ENCODE assay signal across 8 cellular contexts in the genomic region with DNA sequence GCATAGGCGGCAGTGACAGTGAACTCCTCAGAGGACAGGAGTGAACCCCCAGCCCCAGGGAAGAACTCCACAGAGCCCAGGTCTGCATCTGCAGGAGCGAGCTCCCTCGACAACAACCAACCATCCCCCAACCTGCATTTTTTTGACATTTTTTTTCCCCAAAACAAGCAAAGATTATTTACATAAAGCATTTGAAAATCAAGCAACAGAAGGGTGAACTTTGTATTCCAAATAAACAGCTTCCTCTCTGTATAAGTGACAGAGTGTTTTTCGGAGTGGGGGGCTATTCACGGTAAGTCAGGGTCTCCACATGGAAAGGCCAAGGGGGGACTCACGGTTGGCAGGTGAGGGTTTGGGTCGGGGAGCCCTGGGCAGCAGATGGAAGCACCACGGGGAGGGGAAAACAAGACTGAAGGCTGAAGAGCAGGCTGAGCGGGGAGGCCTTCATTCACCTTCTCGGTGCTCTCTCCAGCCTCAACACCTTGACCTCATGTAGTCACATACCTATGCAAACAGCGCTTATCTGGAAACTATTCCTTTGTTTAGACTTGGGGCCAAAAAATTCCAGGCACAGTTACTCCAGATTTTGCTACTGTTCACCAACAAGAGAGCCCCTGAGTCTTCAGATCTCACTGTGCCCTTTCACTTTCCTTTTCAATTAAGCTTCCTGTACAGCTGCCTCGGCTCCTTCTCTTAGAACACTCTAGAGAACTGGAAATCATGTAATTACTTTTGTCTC. TPM values are rescaled to one million over a fixed set of nuclear protein-coding genes. Genes with fewer than 3 reads are reported as not detected.
DNase-seq lines count a peak whose midpoint lies in the region; ATAC-seq, FAIRE-seq and TF ChIP-seq lines count a peak whose summit lies in the region.

No MANE protein-coding gene starts in this region.

- peak; percentile 61 for DNase-seq in AG08396 (ENCODE audit: low spot score)
- peak; percentile 48 for DNase-seq in HuH-7 (ENCODE audit: low spot score)
- DNase-seq in activated CD4-positive, alpha-beta T cell treated with anti-CD3 and anti-CD28 coated beads, Interleukin-2, amount 10 ng/mL, durations not matched to agents 7 days and 5 days = peak; percentile 60
- peak; percentile 84 for DNase-seq in endothelial cell of umbilical vein (ENCODE audit: low read depth, low spot score)
- no peak for DNase-seq in uterus

- H3K27ac ChIP-seq in endothelial cell of umbilical vein (ENCODE audit: insufficient read depth, low read depth, low read length) (peak overlapping the region; percentile 62), uterus (peak overlapping the region; percentile 79 to 87)

- no peaks in the 10 kb centered on the region for H4K20me1 ChIP-seq in endothelial cell of umbilical vein (replicated peaks; ENCODE audit: control insufficient read depth, extremely low read depth, insufficient read depth, low read length)

- H3K4me3 ChIP-seq in endothelial cell of umbilical vein (replicated peaks in 1 of 3; ENCODE audit: insufficient read depth in 1 of 3, low read depth in 1 of 3, low read length in 3 of 3) (peak overlapping the region; percentile 0 to 40 (median 14)), mucosa of stomach (ENCODE audit: low read length) (peak overlapping the region; percentile 49), uterus (peak overlapping the region; percentile 17 to 40)

- H3K4me1 Mint-ChIP-seq in activated CD4-positive, alpha-beta T cell treated with anti-CD3 and anti-CD28 coated beads, Interleukin-2, amount 10 ng/mL, durations not matched to agents 7 days and 5 days = peaks cover 66% of the 10 kb centered on the region

- H3K9me1 ChIP-seq in endothelial cell of umbilical vein (replicated peaks; ENCODE audit: control insufficient read depth, extremely low read depth, insufficient read depth, low read length) = no peaks in the 10 kb centered on the region

- CTCF ChIA-PET in activated CD4-positive, alpha-beta T cell treated with anti-CD3 and anti-CD28 coated beads, Interleukin-2, amount 10 ng/mL, durations not matched to agents 7 days and 5 days (lab: Charles Lee) = interaction anchor here (1.2 to 2.2 kb wide), 4 partner anchors 15 to 191 kb away, joined by 3 to 5 read pairs (median 4); no protein-coding TSS in a partner anchor
- CTCF ChIA-PET in endothelial cell of umbilical vein (lab: Charles Lee) = interaction anchor here (0.7 to 2.4 kb wide), 8 partner anchors 11 to 643 kb away, joined by 3 to 14 read pairs (median 4); no protein-coding TSS in a partner anchor

- TF ChIP-seq POLR2A in endothelial cell of umbilical vein (IDR thresholded peaks at IDR 0.05; ENCODE audit: low read depth, low read length) (no peak), uterus (IDR thresholded peaks at IDR 0.05) (peak in 1 of 2 donors; percentile 12)

- H3K9me3 Mint-ChIP-seq in activated CD4-positive, alpha-beta T cell treated with anti-CD3 and anti-CD28 coated beads, Interleukin-2, amount 10 ng/mL, durations not matched to agents 7 days and 5 days = no peaks in the 10 kb centered on the region

- peak overlapping the region; percentile 77 for H3K9ac ChIP-seq in endothelial cell of umbilical vein (replicated peaks; ENCODE audit: extremely low read depth, insufficient read depth, low read length)
- H3K9ac ChIP-seq in mucosa of stomach (ENCODE audit: low read length) = peak overlapping the region; percentile 83

- H3K36me3 ChIP-seq in endothelial cell of umbilical vein (ENCODE audit: control insufficient read depth in 2 of 2, extremely low read depth in 1 of 2, insufficient read depth in 2 of 2, low read length in 2 of 2) (no peaks in the 10 kb centered on the region), mucosa of stomach (ENCODE audit: control insufficient read depth, insufficient read depth, low read length) (no peaks in the 10 kb centered on the region), uterus (no peaks in the 10 kb centered on the region)

- intact Hi-C loops in endothelial cell of umbilical vein (cut with micrococcal nuclease) = no loop called here
- intact Hi-C loops in uterus (cut with DNase I; ENCODE audit: low total_unique reads) = no loop called here

- H3K27me3 ChIP-seq in endothelial cell of umbilical vein (ENCODE audit: control insufficient read depth in 2 of 2, insufficient read depth in 2 of 2, low read length in 2 of 2) (no peaks in the 10 kb centered on the region), mucosa of stomach (ENCODE audit: control insufficient read depth, insufficient read depth, low read length) (no peaks in the 10 kb centered on the region), uterus (no peaks in the 10 kb centered on the region)

- peak overlapping the region; percentile 99 for H3K27ac Mint-ChIP-seq in activated CD4-positive, alpha-beta T cell treated with anti-CD3 and anti-CD28 coated beads, Interleukin-2, amount 10 ng/mL, durations not matched to agents 7 days and 5 days

- no TSS peak for BruUV-seq in endothelial cell of umbilical vein (replicated peaks; lab: Mats Ljungman, UMichigan)

- peaks cover 13% of the 10 kb centered on the region for H3K4me1 ChIP-seq in endothelial cell of umbilical vein (ENCODE audit: control insufficient read depth, extremely low read depth, insufficient read depth, low read length)
- peaks cover 42% of the 10 kb centered on the region for H3K4me1 ChIP-seq in mucosa of stomach (ENCODE audit: control insufficient read depth, insufficient read depth, low read length)
- no peaks in the 10 kb centered on the region for H3K4me1 ChIP-seq in uterus

- H3K27me3 Mint-ChIP-seq in activated CD4-positive, alpha-beta T cell treated with anti-CD3 and anti-CD28 coated beads, Interleukin-2, amount 10 ng/mL, durations not matched to agents 7 days and 5 days = no peaks in the 10 kb centered on the region

- FAIRE-seq in endothelial cell of umbilical vein (lab: Jason Lieb, UNC) = peak; percentile 91

- peak overlapping the region; percentile 90 for H3K4me3 Mint-ChIP-seq in activated CD4-positive, alpha-beta T cell treated with anti-CD3 and anti-CD28 coated beads, Interleukin-2, amount 10 ng/mL, durations not matched to agents 7 days and 5 days

- dilution Hi-C loops in endothelial cell of umbilical vein (cut with MboI; ENCODE audit: extremely low pct_ligation_motif_present, low sequenced_read_pairs) = no loop called here

- POLR2A ChIA-PET in activated CD4-positive, alpha-beta T cell treated with anti-CD3 and anti-CD28 coated beads, Interleukin-2, amount 10 ng/mL, durations not matched to agents 7 days and 5 days (lab: Charles Lee) = interaction anchor here (0.7 kb wide), 1 partner anchor 24 kb away, joined by 3 read pairs; no protein-coding TSS in a partner anchor
- POLR2A ChIA-PET in endothelial cell of umbilical vein (lab: Charles Lee) = interaction anchor here (0.7 kb wide), 1 partner anchor 31 kb away, joined by 3 read pairs; no protein-coding TSS in a partner anchor

- H3K9me3 ChIP-seq in endothelial cell of umbilical vein (replicated peaks; ENCODE audit: control insufficient read depth, insufficient read depth, low read length) = no peaks in the 10 kb centered on the region
- H3K9me3 ChIP-seq in mucosa of stomach (ENCODE audit: control insufficient read depth, low read length) = no peaks in the 10 kb centered on the region
- H3K9me3 ChIP-seq in uterus = no peaks in the 10 kb centered on the region

- ATAC-seq in GM19023 (IDR thresholded peaks at IDR 0.05; ENCODE audit: unreplicated experiment) (peak; percentile 43), GM19467 (IDR thresholded peaks at IDR 0.05; ENCODE audit: unreplicated experiment) (no peak)

- peak overlapping the region; percentile 80 for H3K4me2 ChIP-seq in endothelial cell of umbilical vein (ENCODE audit: insufficient read depth, low read length)

- H2AFZ ChIP-seq in endothelial cell of umbilical vein (ENCODE audit: low read depth, low read length) = peak overlapping the region; percentile 69

- peaks cover 14% of the 10 kb centered on the region for H3K79me2 ChIP-seq in endothelial cell of umbilical vein (ENCODE audit: control insufficient read depth, insufficient read depth, low read length)

- TF ChIP-seq CTCF in endothelial cell of umbilical vein (IDR thresholded peaks at IDR 0.05; ENCODE audit: extremely low read depth in 1 of 2, insufficient read depth in 1 of 2, low read depth in 1 of 2, low read length in 2 of 2) = no peak
- no peak for TF ChIP-seq CTCF in uterus (IDR thresholded peaks at IDR 0.05)

- H3K36me3 Mint-ChIP-seq in activated CD4-positive, alpha-beta T cell treated with anti-CD3 and anti-CD28 coated beads, Interleukin-2, amount 10 ng/mL, durations not matched to agents 7 days and 5 days (ENCODE audit: low read depth) = peaks cover 2% of the 10 kb centered on the region

TF ChIP-seq in endothelial cell of umbilical vein, 7 proteins besides CTCF, POLR2A, EP300 and RAD21 (continues in another document):
- TF ChIP-seq MYC (IDR thresholded peaks at IDR 0.05; ENCODE audit: low read depth, low read length) = no peak
- TF ChIP-seq GATA2 (IDR thresholded peaks at IDR 0.05; ENCODE audit: insufficient read depth, insufficient read length, low read depth, low read length) = no peak
- no peak for TF ChIP-seq FOS (IDR thresholded peaks at IDR 0.05; ENCODE audit: borderline replicate concordance, insufficient read depth, low read length)

RNA-seq across cellular contexts. Expression of a gene that starts 27.6 kb away (rescaled TPM):
- 1 to 10 TPM; 7.0 to 8.8 TPM for total RNA-seq in activated CD4-positive, alpha-beta T cell treated with anti-CD3 and anti-CD28 coated beads, Interleukin-2, amount 10 ng/mL, durations not matched to agents 7 days and 5 days
- 33.6 and 41.2 TPM in 2 replicates for total RNA-seq in endothelial cell of umbilical vein
- polyA plus RNA-seq in endothelial cell of umbilical vein = 28.3 and 32.6 TPM in 2 replicates
- 21.2 and 21.8 TPM in 2 replicates for polyA plus RNA-seq in endothelial cell of umbilical vein (2011; cell fraction: cytosol; rRNA removed)
- 69.6 and 72.9 TPM in 2 replicates for polyA plus RNA-seq in endothelial cell of umbilical vein (2011; cell fraction: nucleus; rRNA removed)
- 18.7 and 21.2 TPM in 2 replicates for polyA plus RNA-seq in endothelial cell of umbilical vein (2012)
- 73.1 and 80.4 TPM in 2 replicates for polyA minus RNA-seq in endothelial cell of umbilical vein
- 15.3 TPM for polyA minus RNA-seq in endothelial cell of umbilical vein (2011; cell fraction: cytosol; rRNA and poly(A)+ RNA removed)
- 64.6 and 69.8 TPM in 2 replicates for polyA minus RNA-seq in endothelial cell of umbilical vein (2011; cell fraction: nucleus; rRNA and poly(A)+ RNA removed)
- total RNA-seq in uterus = 10 to 100 TPM in 3 of 4 donors, 1 to 10 TPM in 1; 9.5 to 37.5 (median 18.3) TPM

RNA-seq across cellular contexts. Expression of a gene that starts 47.1 kb away (rescaled TPM):
- total RNA-seq in activated CD4-positive, alpha-beta T cell treated with anti-CD3 and anti-CD28 coated beads, Interleukin-2, amount 10 ng/mL, durations not matched to agents 7 days and 5 days = 10 to 100 TPM in 1 of 2 experiments, 1 to 10 TPM in 1; 10.0 to 10.3 TPM
- total RNA-seq in endothelial cell of umbilical vein (10.0 and 12.9 TPM in 2 replicates), uterus (10 to 100 TPM in 1 of 4 donors, 1 to 10 TPM in 3; 5.9 to 11.0 (median 6.5) TPM)
- polyA plus RNA-seq in endothelial cell of umbilical vein = 11.8 TPM in 2 replicates
- polyA plus RNA-seq in endothelial cell of umbilical vein (2011; cell fraction: cytosol; rRNA removed) = 5.0 and 6.9 TPM in 2 replicates
- 54.8 and 60.8 TPM in 2 replicates for polyA plus RNA-seq in endothelial cell of umbilical vein (2011; cell fraction: nucleus; rRNA removed)
- 5.1 TPM in 2 replicates for polyA plus RNA-seq in endothelial cell of umbilical vein (2012)
- 10.4 and 12.8 TPM in 2 replicates for polyA minus RNA-seq in endothelial cell of umbilical vein
- polyA minus RNA-seq in endothelial cell of umbilical vein (2011; cell fraction: cytosol; rRNA and poly(A)+ RNA removed) = 12.7 TPM
- 20.4 and 21.6 TPM in 2 replicates for polyA minus RNA-seq in endothelial cell of umbilical vein (2011; cell fraction: nucleus; rRNA and poly(A)+ RNA removed)

Comparison
In these comparisons a context has a peak if more than half of its experiments do, and no peak if none do; other contexts are left out.
1. DNase-seq: peak in AG08396 (single experiment), HuH-7 (single experiment), activated CD4-positive, alpha-beta T cell treated with anti-CD3 and anti-CD28 coated beads, Interleukin-2, amount 10 ng/mL, durations not matched to agents 7 days and 5 days (single experiment) and endothelial cell of umbilical vein (single experiment); none in uterus (0 of 2).
2. Peak in every context shown above with its lines, with median percentiles within 50 percentile points of each other: H3K4me3 ChIP-seq.